In the genomic region with DNA sequence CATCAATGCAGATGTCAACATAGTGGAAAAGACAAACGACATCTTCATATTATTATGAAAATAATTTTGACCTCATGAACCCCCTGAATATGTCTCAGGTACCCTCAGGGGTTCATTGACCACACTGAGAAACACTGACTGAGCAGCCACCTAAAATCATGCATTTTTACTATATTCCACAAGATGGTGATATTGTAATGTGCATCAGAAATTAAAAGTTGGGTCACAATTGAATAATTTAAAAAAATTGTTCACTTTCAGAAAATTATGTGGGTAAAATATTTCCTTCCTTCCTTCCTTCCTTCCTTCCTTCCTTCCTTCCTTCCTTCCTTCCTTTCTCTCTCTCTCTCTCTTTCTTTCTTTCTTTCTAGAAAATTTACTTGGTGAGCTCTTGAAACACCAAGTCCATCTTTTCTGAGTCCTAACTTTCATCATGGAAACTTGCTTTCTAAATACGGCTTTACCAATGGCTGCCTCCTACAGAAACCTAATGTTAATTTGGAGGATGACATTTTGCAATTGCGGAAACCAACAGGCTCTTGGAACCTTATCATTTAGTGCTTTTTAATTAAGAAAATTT, we compare ENCODE assay signal across 10 cellular contexts.
DNase-seq lines count a peak whose midpoint lies in the region; ATAC-seq, FAIRE-seq and TF ChIP-seq lines count a peak whose summit lies in the region.
"Had no signal": no experiment of that assay in that cellular context is flagged by ENCODE, and none has a peak within 500 bp of the region (broad histone marks: within the 10 kb centered on the region; RNA-seq: fewer than 3 reads in every experiment).

No MANE protein-coding gene starts in this region.

- no peak overlapping the region for H3K27ac ChIP-seq in CD4-positive, alpha-beta memory T cell (ENCODE audit: low read depth, low read length)
- H3K27ac ChIP-seq in GM12878 (ENCODE audit: control insufficient read depth, insufficient read depth) (no peak overlapping the region), WERI-Rb-1 (no peak overlapping the region)

- H3K9ac ChIP-seq in GM12878 (ENCODE audit: control insufficient read depth, insufficient read depth, low read length): no peak overlapping the region

- DNase-seq in CD4-positive, alpha-beta memory T cell: peak in 4 of 5 donors; percentile 31 to 39 (median 33)
- DNase-seq in GM12878 (ENCODE audit: low read depth, low spot score) (no peak), cerebellar cortex (ENCODE audit: low spot score) (no peak), WERI-Rb-1 (no peak), NCI-H1092 (lab: John Stamatoyannopoulos, UW) (no peak)
- no peak for DNase-seq in activated CD4-positive, CD25-positive, alpha-beta regulatory T cell (lab: John Stamatoyannopoulos, UW)
- DNase-seq: activated CD4-positive, alpha-beta T cell treated with anti-CD3 and anti-CD28 coated beads, Interleukin-2, amount 10 ng/mL, durations not matched to agents 24 days and 14 days; stimulated activated CD4-positive, alpha-beta T cell treated with anti-CD3 and anti-CD28 coated beads, Interleukin-2, amount 100 ng/mL, for 48 hours had no signal

- H4K20me1 ChIP-seq in GM12878 (ENCODE audit: control insufficient read depth, insufficient read depth): no peaks in the 10 kb centered on the region

- TF ChIP-seq POLR2A in GM12878 (IDR thresholded peaks at IDR 0.05; ENCODE audit: low read depth, low read length): no peak

- peaks cover 0 to 1% (median 0%) of the 10 kb centered on the region in 4 donors for H3K4me1 Mint-ChIP-seq in CD4-positive, alpha-beta memory T cell
- no peaks in the 10 kb centered on the region for H3K4me1 Mint-ChIP-seq in nephron

- in situ Hi-C loops in GM12878 (cut with MboI): loop anchor here (5.0 to 25.0 kb wide), 3 partner anchors 392 to 882 kb away; a partner anchor contains a TSS

- whole genome bisulfite sequencing in GM12878 (ENCODE audit: insufficient coverage, insufficient replicate concordance, low lambda C conversion rate, missing lambda C conversion rate): 33% methylated on average over 3 of the region's 3 CpGs

- no TSS peak for BruUV-seq in GM12878 (replicated peaks; lab: Mats Ljungman, UMichigan)

- no peaks in the 10 kb centered on the region for H3K27me3 Mint-ChIP-seq in CD4-positive, alpha-beta memory T cell
- no peaks in the 10 kb centered on the region for H3K27me3 Mint-ChIP-seq in nephron (ENCODE audit: low read depth)
- H3K27me3 Mint-ChIP-seq: activated CD4-positive, alpha-beta T cell treated with anti-CD3 and anti-CD28 coated beads, Interleukin-2, amount 10 ng/mL, durations not matched to agents 24 days and 14 days had no signal

- no peak for FAIRE-seq in GM12878 (lab: Jason Lieb, UNC)

- H3K4me3 Mint-ChIP-seq in CD4-positive, alpha-beta memory T cell: peak overlapping the region in 2 of 8 donors; percentile 24 to 34
- no peak overlapping the region for H3K4me3 Mint-ChIP-seq in nephron
- H3K4me3 Mint-ChIP-seq: activated CD4-positive, alpha-beta T cell treated with anti-CD3 and anti-CD28 coated beads, Interleukin-2, amount 10 ng/mL, durations not matched to agents 24 days and 14 days had no signal

- no peak for TF ChIP-seq EP300 in Ishikawa (IDR thresholded peaks at IDR 0.05; ENCODE audit: borderline replicate concordance)
- TF ChIP-seq EP300 in GM12878 (IDR thresholded peaks at IDR 0.05; ENCODE audit: borderline replicate concordance in 1 of 2, control insufficient read depth in 1 of 2, low read depth in 2 of 2, low read length in 2 of 2): no peak

- CTCF ChIA-PET in CD4-positive, alpha-beta memory T cell (lab: Charles Lee; ENCODE audit: partially characterized antibody): interaction anchor here (0.6 to 2.7 kb wide), 12 partner anchors 391 to 900 kb away, joined by 3 to 12 read pairs (median 3); a partner anchor contains a TSS
- CTCF ChIA-PET in GM12878 (lab: Yijun Ruan, JAX): interaction anchor here (0.6 to 5.3 kb wide), 27 partner anchors 13 to 1729 kb away, joined by 3 to 57 read pairs (median 3); a partner anchor contains a TSS

- H3K27me3 ChIP-seq in CD4-positive, alpha-beta memory T cell (ENCODE audit: insufficient read depth, low read length): no peaks in the 10 kb centered on the region
- H3K27me3 ChIP-seq in GM12878 (replicated peaks in 1 of 2; ENCODE audit: control insufficient read depth in 2 of 2, insufficient read depth in 2 of 2, low read length in 1 of 2) (no peaks in the 10 kb centered on the region), WERI-Rb-1 (ENCODE audit: insufficient read depth, low read depth, severe bottlenecking) (no peaks in the 10 kb centered on the region)

- H3K4me1 ChIP-seq in CD4-positive, alpha-beta memory T cell (ENCODE audit: insufficient read depth, low read length): peaks cover 6% of the 10 kb centered on the region
- H3K4me1 ChIP-seq in GM12878 (ENCODE audit: control insufficient read depth, insufficient read depth, low read length): no peaks in the 10 kb centered on the region

- peak; percentile 48; the same call in 2 of the 3 replicates for ATAC-seq in GM12878

- no peaks in the 10 kb centered on the region for H3K36me3 Mint-ChIP-seq in CD4-positive, alpha-beta memory T cell
- no peaks in the 10 kb centered on the region for H3K36me3 Mint-ChIP-seq in nephron (ENCODE audit: low read depth)

- no peaks in the 10 kb centered on the region for H3K9me3 ChIP-seq in CD4-positive, alpha-beta memory T cell (ENCODE audit: control insufficient read depth in 1 of 2, low read length in 2 of 2)
- H3K9me3 ChIP-seq in GM12878 (replicated peaks; ENCODE audit: control insufficient read depth, insufficient read depth, low read length): no peaks in the 10 kb centered on the region; the same call in 2 of the 3 replicates
- H3K9me3 ChIP-seq in WERI-Rb-1 (ENCODE audit: severe bottlenecking): no peaks in the 10 kb centered on the region

- no peak overlapping the region for H3K4me2 ChIP-seq in GM12878 (ENCODE audit: control insufficient read depth, insufficient read depth)

- POLR2A ChIA-PET in CD4-positive, alpha-beta memory T cell (lab: Charles Lee; ENCODE audit: partially characterized antibody): interaction anchor here (0.7 to 1.1 kb wide), 3 partner anchors 526 to 857 kb away, joined by 3 read pairs; no protein-coding TSS in a partner anchor
- POLR2A ChIA-PET in GM12878 (lab: Charles Lee): interaction anchor here (0.6 to 0.7 kb wide), 2 partner anchors 407 to 893 kb away, joined by 3 read pairs; no protein-coding TSS in a partner anchor

- H3K36me3 ChIP-seq in CD4-positive, alpha-beta memory T cell (ENCODE audit: insufficient read depth, low read length): no peaks in the 10 kb centered on the region
- no peaks in the 10 kb centered on the region for H3K36me3 ChIP-seq in GM12878 (ENCODE audit: control insufficient read depth in 2 of 2, insufficient read depth in 2 of 2, low read length in 1 of 2)
- H3K36me3 ChIP-seq in WERI-Rb-1: no peaks in the 10 kb centered on the region

- intact Hi-C loops in CD4-positive, alpha-beta memory T cell (cut with micrococcal nuclease): loop anchor here (1.0 to 10.0 kb wide), 7 partner anchors 331 to 858 kb away; a partner anchor contains a TSS
- intact Hi-C loops in GM12878 (cut with micrococcal nuclease; ENCODE audit: unreplicated experiment): loop anchor here (1.0 to 10.0 kb wide), 9 partner anchors 153 to 969 kb away; a partner anchor contains a TSS

- peak overlapping the region in 5 of 7 donors; percentile 36 to 90 (median 75) for H3K27ac Mint-ChIP-seq in CD4-positive, alpha-beta memory T cell
- H3K27ac Mint-ChIP-seq in nephron: peak overlapping the region in 1 of 3 experiments; percentile 2
- H3K27ac Mint-ChIP-seq: activated CD4-positive, alpha-beta T cell treated with anti-CD3 and anti-CD28 coated beads, Interleukin-2, amount 10 ng/mL, durations not matched to agents 24 days and 14 days had no signal

- TF ChIP-seq RAD21 in Ishikawa (IDR thresholded peaks at IDR 0.05; ENCODE audit: low read depth): peak; percentile 45
- TF ChIP-seq RAD21 in GM12878 (IDR thresholded peaks at IDR 0.05; ENCODE audit: insufficient read depth, low read depth, low read length): peak; percentile 79

- no peak overlapping the region for H3K4me3 ChIP-seq in CD4-positive, alpha-beta memory T cell (ENCODE audit: low read length in 2 of 2)
- H3K4me3 ChIP-seq in GM12878 (no peak overlapping the region), WERI-Rb-1 (ENCODE audit: low read depth, low read length) (no peak overlapping the region)

- TF ChIP-seq CTCF in GM12878 (IDR thresholded peaks at IDR 0.05 in 2 of 3, conservative IDR thresholded peaks at IDR 0.05 in 1 of 3; ENCODE audit: control insufficient read depth in 2 of 3, extremely low read depth in 1 of 3, insufficient read depth in 1 of 3, low read depth in 3 of 3, low read length in 3 of 3): peak; percentile 28 to 58 (median 49); a peak in 4 of 6 replicates
- peak; percentile 37 to 51 (median 45) for TF ChIP-seq CTCF in nephron (IDR thresholded peaks at IDR 0.05; ENCODE audit: unreplicated experiment in 3 of 3)
- TF ChIP-seq CTCF in WERI-Rb-1 (IDR thresholded peaks at IDR 0.05; ENCODE audit: low read depth, low read length): no peak

- SMC1A ChIA-PET in GM12878 (lab: Charles Lee; ENCODE audit: uncharacterized antibody, unreplicated experiment): interaction anchor here (0.6 to 4.3 kb wide), 31 partner anchors 9 to 1732 kb away, joined by 3 to 69 read pairs (median 4); a partner anchor contains a TSS

- H2AFZ ChIP-seq in GM12878 (ENCODE audit: control insufficient read depth, low read depth, low read length): no peak overlapping the region

- peaks cover 0 to 4% (median 0%) of the 10 kb centered on the region in 8 donors for H3K9me3 Mint-ChIP-seq in CD4-positive, alpha-beta memory T cell
- H3K9me3 Mint-ChIP-seq in nephron: peaks cover 3% of the 10 kb centered on the region
- H3K9me3 Mint-ChIP-seq: activated CD4-positive, alpha-beta T cell treated with anti-CD3 and anti-CD28 coated beads, Interleukin-2, amount 10 ng/mL, durations not matched to agents 24 days and 14 days had no signal

- RAD21 ChIA-PET in GM12878 (lab: Charles Lee; ENCODE audit: unreplicated experiment): interaction anchor here (0.6 to 5.5 kb wide), 20 partner anchors 11 to 1734 kb away, joined by 3 to 54 read pairs (median 4); no protein-coding TSS in a partner anchor

- H3K79me2 ChIP-seq in GM12878 (ENCODE audit: control insufficient read depth, insufficient read depth, low read length): no peaks in the 10 kb centered on the region

TF ChIP-seq in Ishikawa, 13 proteins besides CTCF, POLR2A, EP300 and RAD21 (continues in another document):
- TF ChIP-seq YY1 (IDR thresholded peaks at IDR 0.05; ENCODE audit: low read depth) (no peak), ZBTB7A (IDR thresholded peaks at IDR 0.05; ENCODE audit: low read depth) (no peak), CEBPB (IDR thresholded peaks at IDR 0.05) (no peak), TCF12 (IDR thresholded peaks at IDR 0.05; ENCODE audit: low read depth) (no peak)

TF ChIP-seq in GM12878, 131 proteins besides CTCF, POLR2A, EP300 and RAD21 (continues in another document):
- no peak for TF ChIP-seq CBX3 (IDR thresholded peaks at IDR 0.05; ENCODE audit: borderline replicate concordance, low read depth)
- TF ChIP-seq ATF7 (IDR thresholded peaks at IDR 0.05; ENCODE audit: low read depth): peak; percentile 53; the same call in 1 of the 2 replicates
- TF ChIP-seq PAX8 (IDR thresholded peaks at IDR 0.05): no peak
- peak in 1 of 2 experiments; percentile 94; a peak in 2 of 4 replicates for TF ChIP-seq ETV6 (conservative IDR thresholded peaks at IDR 0.05 in 1 of 2, IDR thresholded peaks at IDR 0.05 in 1 of 2; ENCODE audit: borderline replicate concordance in 1 of 2, low read depth in 1 of 2)
- no peak for TF ChIP-seq SREBF1 (IDR thresholded peaks at IDR 0.05; ENCODE audit: low read length)

Comparison
In these comparisons a context has a peak if more than half of its experiments do, and no peak if none do; other contexts are left out.
1. DNase-seq: peak in CD4-positive, alpha-beta memory T cell (4 of 5); none in GM12878 (single experiment), activated CD4-positive, CD25-positive, alpha-beta regulatory T cell (0 of 4), cerebellar cortex (single experiment), WERI-Rb-1 (single experiment) and NCI-H1092 (single experiment).